8 cellular contexts compared by ENCODE assay signal in the genomic region with DNA sequence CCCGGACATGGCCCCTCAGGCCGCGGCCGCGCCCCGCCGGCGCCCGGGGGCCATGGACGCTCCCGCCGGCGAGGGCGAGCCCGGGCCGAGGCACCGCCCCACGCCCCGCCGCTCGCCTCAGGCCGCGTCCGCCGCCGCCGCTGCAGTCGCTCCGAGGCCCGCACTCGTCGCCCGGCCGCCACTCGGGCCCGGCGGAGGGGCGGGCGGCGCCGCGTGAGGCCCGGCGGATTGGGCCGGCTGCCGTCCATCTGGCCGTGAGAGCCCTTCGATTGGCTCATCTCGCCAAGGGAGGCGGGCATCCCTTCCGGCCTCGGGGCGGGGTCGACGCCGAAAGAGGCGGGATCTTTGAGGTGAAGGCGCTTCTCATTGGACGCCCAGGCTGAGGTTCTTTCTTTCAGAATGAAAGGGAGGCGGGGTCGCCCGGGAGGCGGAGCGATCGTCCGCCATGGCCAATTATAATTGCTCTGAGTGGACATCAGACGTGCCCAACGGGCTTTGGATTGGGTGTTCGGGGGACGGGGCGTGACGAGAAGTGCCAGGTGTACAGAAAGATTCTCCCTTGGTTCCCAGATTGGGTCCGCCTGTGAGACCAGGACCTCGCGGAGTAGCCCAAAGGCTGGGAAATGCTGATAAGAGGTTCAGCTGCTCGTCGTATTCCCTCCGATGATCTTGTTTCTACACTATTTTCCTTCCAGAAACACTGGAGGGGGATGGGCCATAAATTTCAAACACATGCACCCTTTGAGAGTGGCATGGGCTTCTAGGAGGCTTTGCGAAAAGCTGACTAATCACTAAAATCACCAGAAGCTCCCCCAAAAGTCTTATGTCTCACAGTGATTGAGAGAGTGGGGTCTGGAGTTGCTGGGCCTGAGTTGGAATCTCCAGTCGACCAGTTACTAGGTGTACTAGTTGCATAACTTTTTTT. TPM values are rescaled to one million over a fixed set of nuclear protein-coding genes. Genes with fewer than 3 reads are reported as not detected.
DNase-seq lines count a peak whose midpoint lies in the region; ATAC-seq, FAIRE-seq and TF ChIP-seq lines count a peak whose summit lies in the region.

TSS of gene GNA12 (minus strand) at position 156 of the 925 bp plus-strand sequence. CDS start at position 9, 147 bp downstream.

- H3K4me1 ChIP-seq in OCI-LY7 (ENCODE audit: insufficient read depth, low read length, poor library complexity, severe bottlenecking) = peaks cover 42% of the 10 kb centered on the region
- peaks cover 13% of the 10 kb centered on the region for H3K4me1 ChIP-seq in mucosa of descending colon (ENCODE audit: low read depth)

- H3K4me3 ChIP-seq in OCI-LY7 (ENCODE audit: low read depth, low read length, poor library complexity, severe bottlenecking) = peak within 1 kb of the TSS; percentile 82
- peak within 1 kb of the TSS; percentile 15 for H3K4me3 ChIP-seq in mucosa of descending colon

- peaks cover 17% of the 10 kb centered on the region for H3K36me3 ChIP-seq in OCI-LY7 (ENCODE audit: insufficient read depth, low read length)
- H3K36me3 ChIP-seq in mucosa of descending colon (ENCODE audit: low read depth) = no peaks in the 10 kb centered on the region

- DNase-seq in D721Med (ENCODE audit: insufficient read length, low spot score) (peak; percentile 89), HuH-7.5 (ENCODE audit: low spot score) (peak; percentile 98), OCI-LY7 (ENCODE audit: low spot score) (peak; percentile 99), activated T-cell treated with anti-CD3 and anti-CD28 coated beads for 1 hour (ENCODE audit: low read depth) (peak; percentile 96), epidermal melanocyte (ENCODE audit: insufficient read length, low spot score) (peak; percentile 98), mucosa of descending colon (peak; percentile 98 to 100 (median 99))
- peak; percentile 97 for DNase-seq in stimulated activated CD8-positive, alpha-beta memory T cell treated with anti-CD3 and anti-CD28 coated beads, Interleukin-4, amount 100 ng/mL, for 24 hours (ENCODE audit: low read depth)

- H3K9me2 ChIP-seq in OCI-LY7 (ENCODE audit: insufficient read depth, low read length) = no peaks in the 10 kb centered on the region

- H3K79me2 ChIP-seq in OCI-LY7 (ENCODE audit: insufficient read depth, low read depth, low read length) = peaks cover 34% of the 10 kb centered on the region

- POLR2A ChIA-PET in OCI-LY7 (lab: Charles Lee) = interaction anchor here (0.6 to 1.5 kb wide), 8 partner anchors 9 to 134 kb away, joined by 3 to 7 read pairs (median 4); no protein-coding TSS in a partner anchor

- peaks cover 3% of the 10 kb centered on the region; the same call in 1 of the 2 replicates for H4K20me1 ChIP-seq in OCI-LY7 (ENCODE audit: insufficient read depth, low read length)

- TF ChIP-seq CTCF in D721Med (IDR thresholded peaks at IDR 0.05; ENCODE audit: insufficient read depth, missing control alignments) (no peak), OCI-LY7 (conservative IDR thresholded peaks at IDR 0.05; ENCODE audit: low read length) (no peak), mucosa of descending colon (IDR thresholded peaks at IDR 0.05) (no peak)

- no TSS peak for BruUV-seq in OCI-LY7 (replicated peaks; lab: Mats Ljungman, UMichigan)

- ATAC-seq in GM21526 (IDR thresholded peaks at IDR 0.05; ENCODE audit: low FRiP score, unreplicated experiment) (peak; percentile 95), mucosa of descending colon (peak; percentile 99)

- intact Hi-C loops in OCI-LY7 (cut with micrococcal nuclease; ENCODE audit: unreplicated experiment) (loop anchor here (1.0 kb wide), 1 partner anchor 134 kb away; no protein-coding TSS in a partner anchor), mucosa of descending colon (cut with DNase I, micrococcal nuclease) (no loop called here)

- peak within 1 kb of the TSS; percentile 98 for H2AFZ ChIP-seq in OCI-LY7 (ENCODE audit: low read length)

- no peak for FAIRE-seq in D721Med (lab: Jason Lieb, UNC)

- H3K27ac ChIP-seq in OCI-LY7 (ENCODE audit: low read depth, low read length, poor library complexity, severe bottlenecking) = no peak within 1 kb of the TSS

- H3K4me2 ChIP-seq in OCI-LY7 (ENCODE audit: low read length) = peak within 1 kb of the TSS; percentile 87

- H3K9me3 ChIP-seq in OCI-LY7 (ENCODE audit: low read length) (no peaks in the 10 kb centered on the region), mucosa of descending colon (no peaks in the 10 kb centered on the region)

- CTCF ChIA-PET in OCI-LY7 (lab: Charles Lee; ENCODE audit: unreplicated experiment) = interaction anchor here (0.6 kb wide), 1 partner anchor 283 kb away, joined by 3 read pairs; no protein-coding TSS in a partner anchor

RNA-seq across cellular contexts. Expression of gene GNA12, which starts in this region (rescaled TPM):
- total RNA-seq in OCI-LY7 (2014; rRNA removed; shearing (Covaris generic)) = 6.5 and 10.3 TPM in 2 replicates
- total RNA-seq in OCI-LY7 (2022) = 35.9 and 36.1 TPM in 2 replicates
- 10 to 100 TPM; 21.7 to 57.7 (median 25.7) TPM for total RNA-seq in mucosa of descending colon
